In the genomic region with DNA sequence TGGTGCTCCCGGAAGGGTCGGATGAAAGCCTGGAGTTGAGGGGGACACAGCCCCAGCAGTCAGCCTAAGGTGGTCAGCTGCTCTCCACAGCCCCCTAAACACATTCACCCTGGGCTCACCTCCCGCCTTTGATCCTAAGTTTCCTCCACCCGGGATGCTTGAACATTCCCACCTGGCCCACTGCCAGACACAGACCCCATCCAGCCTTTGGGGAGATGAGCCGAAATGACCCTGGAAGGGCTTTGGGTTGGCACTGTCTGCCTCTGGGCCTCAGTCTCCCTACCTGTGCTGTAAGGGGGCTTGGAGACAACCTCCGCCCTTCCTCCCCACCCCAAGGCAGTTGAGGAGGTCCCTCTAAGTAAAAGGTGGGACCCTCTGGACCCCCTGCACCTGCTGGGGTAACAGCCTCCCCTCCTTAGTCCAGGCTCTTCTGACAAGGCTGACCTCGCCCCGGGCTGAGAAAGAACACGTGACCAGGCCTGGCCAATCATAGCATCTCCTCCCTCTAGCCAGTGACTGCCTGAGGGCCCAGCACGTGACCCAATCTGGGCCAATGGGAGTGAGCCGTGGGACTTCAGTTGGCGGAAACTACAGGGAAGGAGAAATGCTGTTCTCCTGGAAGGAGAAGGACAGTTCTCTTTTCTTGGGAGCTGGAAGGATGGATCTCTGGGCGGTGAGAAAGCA, we compare ENCODE assay signal across 1 cellular context.
TF ChIP-seq lines count a peak whose summit lies in the region.

No MANE protein-coding gene starts in this region.

TF ChIP-seq in WTC11, 78 proteins besides CTCF, POLR2A, EP300 and RAD21 (continued from another document):
- TF ChIP-seq NFYB (CRISPR knock-in tag; conservative IDR thresholded peaks at IDR 0.05; ENCODE audit: low read depth) (peak; percentile 86), ZNF317 (CRISPR knock-in tag; IDR thresholded peaks at IDR 0.05; ENCODE audit: borderline replicate concordance, low read depth) (no peak), TCF7 (CRISPR knock-in tag; IDR thresholded peaks at IDR 0.05; ENCODE audit: low read depth) (no peak), FOXJ3 (CRISPR knock-in tag; IDR thresholded peaks at IDR 0.05; ENCODE audit: borderline replicate concordance) (no peak), ZNF416 (CRISPR knock-in tag; IDR thresholded peaks at IDR 0.05) (no peak)
- TF ChIP-seq, protein P1, sequence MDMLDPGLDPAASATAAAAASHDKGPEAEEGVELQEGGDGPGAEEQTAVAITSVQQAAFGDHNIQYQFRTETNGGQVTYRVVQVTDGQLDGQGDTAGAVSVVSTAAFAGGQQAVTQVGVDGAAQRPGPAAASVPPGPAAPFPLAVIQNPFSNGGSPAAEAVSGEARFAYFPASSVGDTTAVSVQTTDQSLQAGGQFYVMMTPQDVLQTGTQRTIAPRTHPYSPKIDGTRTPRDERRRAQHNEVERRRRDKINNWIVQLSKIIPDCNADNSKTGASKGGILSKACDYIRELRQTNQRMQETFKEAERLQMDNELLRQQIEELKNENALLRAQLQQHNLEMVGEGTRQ (CRISPR knock-in tag; IDR thresholded peaks at IDR 0.05) = peak; percentile 94
